18 cellular contexts compared by ENCODE assay signal in genomic region chr5:124631874-124632550, GRCh38.
DNase-seq lines count a peak whose midpoint lies in the region; ATAC-seq and TF ChIP-seq lines count a peak whose summit lies in the region.
"Had no signal": no experiment of that assay in that cellular context is flagged by ENCODE, and none has a peak within 500 bp of the region (broad histone marks: within the 10 kb centered on the region; RNA-seq: fewer than 3 reads in every experiment).

No MANE protein-coding gene starts in this region.

- H3K27ac Mint-ChIP-seq in brain = peak overlapping the region in 3 of 5 experiments; percentile 45 to 94 (median 69)
- H3K27ac Mint-ChIP-seq in stimulated activated effector memory CD8-positive, alpha-beta T cell treated with anti-CD3 and anti-CD28 coated beads, Interleukin-12 subunit alpha, Interleukin-12 subunit beta, amount 100 ng/mL, for 72 hours = no peak overlapping the region
- H3K27ac Mint-ChIP-seq: immature natural killer cell had no signal

- H3K36me3 Mint-ChIP-seq in brain = peaks cover 50% of the 10 kb centered on the region
- no peaks in the 10 kb centered on the region for H3K36me3 Mint-ChIP-seq in stimulated activated effector memory CD8-positive, alpha-beta T cell treated with anti-CD3 and anti-CD28 coated beads, Interleukin-12 subunit alpha, Interleukin-12 subunit beta, amount 100 ng/mL, for 72 hours
- H3K36me3 Mint-ChIP-seq: immature natural killer cell had no signal

- ATAC-seq in GM18511 (IDR thresholded peaks at IDR 0.05; ENCODE audit: unreplicated experiment) = peak; percentile 45
- ATAC-seq in stimulated activated effector memory CD8-positive, alpha-beta T cell treated with anti-CD3 and anti-CD28 coated beads, Interleukin-12 subunit alpha, Interleukin-12 subunit beta, amount 100 ng/mL, for 72 hours = no peak
- ATAC-seq: right cardiac atrium had no signal

- peak overlapping the region; percentile 72 for H3K27ac ChIP-seq in neural cell (ENCODE audit: low read length)
- H3K27ac ChIP-seq: thoracic aorta had no signal

- H4K20me1 ChIP-seq in neural cell (ENCODE audit: insufficient read depth) = no peaks in the 10 kb centered on the region

- TF ChIP-seq EP300 in neural cell (conservative IDR thresholded peaks at IDR 0.05; ENCODE audit: poor library complexity, severe bottlenecking) = peak; percentile 51

- H3K79me2 ChIP-seq in neural cell (replicated peaks; ENCODE audit: insufficient read depth, low read length) = no peaks in the 10 kb centered on the region

- peak overlapping the region; percentile 9 for H3K4me2 ChIP-seq in neural cell (ENCODE audit: low read length)

- peaks cover 76% of the 10 kb centered on the region for H3K4me1 Mint-ChIP-seq in brain
- H3K4me1 Mint-ChIP-seq in stimulated activated effector memory CD8-positive, alpha-beta T cell treated with anti-CD3 and anti-CD28 coated beads, Interleukin-12 subunit alpha, Interleukin-12 subunit beta, amount 100 ng/mL, for 72 hours = no peaks in the 10 kb centered on the region
- H3K4me1 Mint-ChIP-seq: immature natural killer cell had no signal

- H3K9me3 Mint-ChIP-seq in brain = peaks cover 0 to 3% (median 0%) of the 10 kb centered on the region in 5 experiments
- no peaks in the 10 kb centered on the region for H3K9me3 Mint-ChIP-seq in stimulated activated effector memory CD8-positive, alpha-beta T cell treated with anti-CD3 and anti-CD28 coated beads, Interleukin-12 subunit alpha, Interleukin-12 subunit beta, amount 100 ng/mL, for 72 hours

- peak overlapping the region; percentile 16 for H3K4me3 ChIP-seq in neural cell (ENCODE audit: low read length)
- H3K4me3 ChIP-seq: MG63, thoracic aorta had no signal

- H3K9me2 ChIP-seq in neural cell (ENCODE audit: insufficient read depth, low read length) = no peaks in the 10 kb centered on the region

- H2AFZ ChIP-seq in neural cell (ENCODE audit: low read depth, low read length) = no peak overlapping the region

- DNase-seq in M059J (ENCODE audit: low read depth) (peak; percentile 58), ureter (ENCODE audit: low spot score) (no peak), NCI-H2081 (lab: John Stamatoyannopoulos, UW) (no peak), DMS 273 treated with DMSO at 0.1 percent for 48 hours (lab: John Stamatoyannopoulos, UW) (no peak)
- no peak for DNase-seq in stimulated activated effector memory CD8-positive, alpha-beta T cell treated with anti-CD3 and anti-CD28 coated beads, Interleukin-12 subunit alpha, Interleukin-12 subunit beta, amount 100 ng/mL, for 72 hours (ENCODE audit: low spot score in 2 of 2)
- DNase-seq: activated CD4-positive, CD25-positive, alpha-beta regulatory T cell; aorta; Caco-2; erythroblast; immature natural killer cell; MG63; NCI-H2171; right cardiac atrium; T-helper 2 cell had no signal

- H3K36me3 ChIP-seq in neural cell (ENCODE audit: insufficient read depth, low read length) = no peaks in the 10 kb centered on the region
- H3K36me3 ChIP-seq: MG63, thoracic aorta had no signal

- H3K4me3 Mint-ChIP-seq in brain = no peak overlapping the region
- H3K4me3 Mint-ChIP-seq in stimulated activated effector memory CD8-positive, alpha-beta T cell treated with anti-CD3 and anti-CD28 coated beads, Interleukin-12 subunit alpha, Interleukin-12 subunit beta, amount 100 ng/mL, for 72 hours = no peak overlapping the region
- H3K4me3 Mint-ChIP-seq: immature natural killer cell had no signal

- H3K27me3 Mint-ChIP-seq in brain = no peaks in the 10 kb centered on the region

- TF ChIP-seq CTCF in brain (conservative IDR thresholded peaks at IDR 0.05) (peak in 1 of 2 experiments; percentile 42), neural cell (IDR thresholded peaks at IDR 0.05; ENCODE audit: poor library complexity, severe bottlenecking) (peak; percentile 55)

- H3F3A ChIP-seq in neural cell (ENCODE audit: insufficient read depth, low read length, poor library complexity, severe bottlenecking) = peaks cover 4% of the 10 kb centered on the region

- H3K9ac ChIP-seq in neural cell (ENCODE audit: low read length) = no peak overlapping the region

- H3K27me3 ChIP-seq in neural cell (ENCODE audit: insufficient read depth, low read depth, low read length) = no peaks in the 10 kb centered on the region
- H3K27me3 ChIP-seq: MG63 had no signal

- no peaks in the 10 kb centered on the region for H3K9me3 ChIP-seq in neural cell (ENCODE audit: low read length)
- H3K9me3 ChIP-seq: Caco-2, MG63, thoracic aorta had no signal

- TF ChIP-seq RAD21 in neural cell (conservative IDR thresholded peaks at IDR 0.05) = peak; percentile 56

TF ChIP-seq in neural cell, 6 proteins besides CTCF, POLR2A, EP300 and RAD21:
- TF ChIP-seq EZH2 (IDR thresholded peaks at IDR 0.05; ENCODE audit: borderline replicate concordance, insufficient read depth, low read length, poor library complexity, severe bottlenecking) (no peak), MXI1 (conservative IDR thresholded peaks at IDR 0.05; ENCODE audit: poor library complexity, severe bottlenecking) (no peak), TAF1 (IDR thresholded peaks at IDR 0.05; ENCODE audit: low read depth) (no peak), SMC3 (conservative IDR thresholded peaks at IDR 0.05; ENCODE audit: poor library complexity) (peak; percentile 42), REST (IDR thresholded peaks at IDR 0.05; ENCODE audit: borderline replicate concordance) (peak; percentile 87), POLR2AphosphoS5 (IDR thresholded peaks at IDR 0.05) (peak; percentile 88)
